Comparison of ENCODE assay signal across 8 cellular contexts in the genomic region with DNA sequence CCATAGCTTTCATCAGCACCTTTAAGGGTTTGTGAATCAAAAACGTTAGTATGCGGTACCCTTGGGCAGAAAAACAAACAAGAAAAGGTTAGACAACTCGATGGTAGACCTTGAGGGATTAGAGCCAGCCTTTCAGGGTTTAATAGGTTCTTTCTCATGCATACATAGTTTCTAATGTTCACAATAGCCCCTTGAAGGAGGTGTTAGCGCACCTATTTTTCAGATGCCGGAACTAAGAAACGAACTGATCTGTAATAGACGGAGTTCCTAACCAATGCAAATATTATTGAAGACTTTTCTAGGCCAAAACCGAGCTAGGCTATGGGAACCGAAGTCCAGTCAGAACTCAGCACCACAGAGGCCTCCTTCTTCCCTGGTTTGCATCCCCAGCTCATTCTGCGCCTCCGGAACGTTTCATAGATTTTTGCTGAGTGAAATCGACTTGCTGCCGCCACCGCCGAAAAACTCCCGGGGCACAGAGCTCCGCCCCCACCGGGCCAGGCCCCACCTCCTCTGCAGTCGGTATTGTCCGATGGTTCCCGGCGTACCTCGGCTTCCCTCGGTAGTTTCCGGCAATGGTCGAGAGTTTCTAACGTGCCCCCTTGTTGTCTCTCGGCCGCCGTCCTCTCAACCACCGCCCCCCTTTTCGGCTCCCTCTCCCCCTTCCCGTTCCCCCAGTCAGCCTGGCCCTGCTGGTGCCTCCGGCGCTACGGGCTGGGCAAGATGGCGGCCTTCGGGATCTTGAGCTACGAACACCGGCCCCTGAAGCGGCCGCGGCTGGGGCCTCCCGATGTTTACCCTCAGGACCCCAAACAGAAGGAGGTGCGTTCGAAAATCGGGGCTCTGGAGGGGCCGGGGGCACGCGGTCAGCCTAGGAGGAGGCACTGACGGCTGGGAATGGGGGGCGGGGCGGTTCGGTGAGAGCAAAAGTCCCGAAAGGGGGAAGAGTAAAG. TPM values are rescaled to one million over a fixed set of nuclear protein-coding genes. Genes with fewer than 3 reads are reported as not detected.
DNase-seq lines count a peak whose midpoint lies in the region; ATAC-seq and TF ChIP-seq lines count a peak whose summit lies in the region.

Gene MED12 (plus strand): TSS at position 565 of the 953 bp plus-strand sequence. CDS start 159 bp downstream, at position 724.

- peak; percentile 35 for TF ChIP-seq POLR2A in GM10847 (IDR thresholded peaks at IDR 0.05; ENCODE audit: extremely low read depth, insufficient read length)
- TF ChIP-seq POLR2A in adrenal gland (IDR thresholded peaks at IDR 0.05): peak in 1 of 2 donors; percentile 51
- no peak for TF ChIP-seq POLR2A in heart left ventricle (IDR thresholded peaks at IDR 0.05)
- TF ChIP-seq POLR2A in transverse colon (IDR thresholded peaks at IDR 0.05): peak; percentile 59

- WGBS in adrenal gland, 4 donors: 1 to 36% (median 15%) methylated on average over 25 to 56 of the region's 56 CpGs
- 1 to 37% (median 17%) methylated on average over 54 to 56 of the region's 56 CpGs for WGBS in heart left ventricle, 4 donors
- 10 to 49% methylated on average over 3 to 50 of the region's 56 CpGs for WGBS in transverse colon (ENCODE audit: low coverage in 1 of 2), 2 donors

- in situ Hi-C loops in transverse colon (cut with MboI; ENCODE audit: low pct_ligation_motif_present in 1 of 4, low pct_unique_long_range_greater_than_20kb in 1 of 4, low sequenced_read_pairs in 3 of 4): no loop called here

- peaks cover 6 to 9% of the 10 kb centered on the region in 2 donors for H3K4me1 ChIP-seq in adrenal gland (replicated peaks in 1 of 2)
- H3K4me1 ChIP-seq in heart left ventricle: peaks cover 0 to 15% (median 5%) of the 10 kb centered on the region in 12 donors
- peaks cover 0 to 16% (median 5%) of the 10 kb centered on the region in 4 donors for H3K4me1 ChIP-seq in transverse colon

- peak within 1 kb of the TSS in 3 of 4 donors; percentile 34 to 68 (median 55) for H3K4me3 ChIP-seq in adrenal gland
- peak within 1 kb of the TSS; percentile 34 to 88 (median 66) for H3K4me3 ChIP-seq in heart left ventricle
- H3K4me3 ChIP-seq in transverse colon: peak within 1 kb of the TSS; percentile 54 to 84 (median 71)

- H3K27ac ChIP-seq in adrenal gland: peak within 1 kb of the TSS; percentile 43 to 84 (median 69)
- peak within 1 kb of the TSS; percentile 36 to 84 (median 77) for H3K27ac ChIP-seq in heart left ventricle
- H3K27ac ChIP-seq in transverse colon: peak within 1 kb of the TSS; percentile 82 to 90 (median 88)

- no peak for TF ChIP-seq EP300 in transverse colon (IDR thresholded peaks at IDR 0.05; ENCODE audit: low read depth)

- ATAC-seq in HG02623 (IDR thresholded peaks at IDR 0.05; ENCODE audit: unreplicated experiment): peak; percentile 87
- peak; percentile 97 to 100 (median 98) for ATAC-seq in heart left ventricle

- intact Hi-C loops in adrenal gland (cut with DNase I): no loop called here
- intact Hi-C loops in heart left ventricle (cut with DNase I): no loop called here
- intact Hi-C loops in posterior cingulate gyrus (cut with DNase I): loop anchor here (2.0 kb wide), 1 partner anchor 20 kb away; no protein-coding TSS in a partner anchor
- intact Hi-C loops in transverse colon (cut with DNase I; ENCODE audit: low total_unique reads): no loop called here

- DNase-seq in NCI-H1105 (lab: John Stamatoyannopoulos, UW): peak; percentile 67
- DNase-seq in T-helper 1 cell: peak; percentile 56 to 80 (median 71)
- peak; percentile 85 to 93 (median 87) for DNase-seq in adrenal gland
- DNase-seq in heart left ventricle: peak; percentile 85 to 89 (median 88)
- DNase-seq in posterior cingulate gyrus: peak; percentile 76 to 98 (median 85)
- DNase-seq in transverse colon: peak; percentile 85

- H3K36me3 ChIP-seq in adrenal gland (replicated peaks in 1 of 2) (peaks cover 0 to 26% of the 10 kb centered on the region in 2 donors), heart left ventricle (peaks cover 0 to 35% (median 27%) of the 10 kb centered on the region in 9 donors), transverse colon (peaks cover 0 to 4% (median 0%) of the 10 kb centered on the region in 4 donors)

- H3K9me3 ChIP-seq in adrenal gland (replicated peaks in 1 of 3) (no peaks in the 10 kb centered on the region), heart left ventricle (peaks cover 0 to 6% (median 0%) of the 10 kb centered on the region in 12 donors), transverse colon (no peaks in the 10 kb centered on the region)

- no peaks in the 10 kb centered on the region for H3K27me3 ChIP-seq in adrenal gland
- no peaks in the 10 kb centered on the region for H3K27me3 ChIP-seq in heart left ventricle
- H3K27me3 ChIP-seq in transverse colon: no peaks in the 10 kb centered on the region

- TF ChIP-seq CTCF in adrenal gland (IDR thresholded peaks at IDR 0.05): no peak
- no peak for TF ChIP-seq CTCF in heart left ventricle (IDR thresholded peaks at IDR 0.05)
- no peak for TF ChIP-seq CTCF in transverse colon (IDR thresholded peaks at IDR 0.05)

RNA-seq across cellular contexts. Expression of gene MED12, which starts in this region (rescaled TPM):
- total RNA-seq in adrenal gland: 100 to 1,000 TPM in 2 of 8 donors, 10 to 100 TPM in 6; 63.1 to 107 (median 91.6) TPM
- 10 to 100 TPM; 34.0 to 49.3 (median 44.3) TPM for polyA plus RNA-seq in adrenal gland
- total RNA-seq in heart left ventricle: 10 to 100 TPM; 15.0 to 37.4 (median 25.8) TPM
- 1 to 10 TPM; 6.2 to 8.9 TPM for polyA plus RNA-seq in heart left ventricle
- total RNA-seq in transverse colon: 10 to 100 TPM; 26.5 to 41.4 (median 40.0) TPM

Comparison
In these comparisons a context has a peak if more than half of its experiments do, and no peak if none do; other contexts are left out.
1. Peak in every context shown above with its lines: DNase-seq, ATAC-seq, H3K4me3 ChIP-seq and H3K27ac ChIP-seq.
2. POLR2A ChIP-seq: peak in GM10847 (single experiment) and transverse colon (single experiment); none in heart left ventricle (0 of 2).